ENCODE assay signal across 8 cellular contexts in the genomic region with DNA sequence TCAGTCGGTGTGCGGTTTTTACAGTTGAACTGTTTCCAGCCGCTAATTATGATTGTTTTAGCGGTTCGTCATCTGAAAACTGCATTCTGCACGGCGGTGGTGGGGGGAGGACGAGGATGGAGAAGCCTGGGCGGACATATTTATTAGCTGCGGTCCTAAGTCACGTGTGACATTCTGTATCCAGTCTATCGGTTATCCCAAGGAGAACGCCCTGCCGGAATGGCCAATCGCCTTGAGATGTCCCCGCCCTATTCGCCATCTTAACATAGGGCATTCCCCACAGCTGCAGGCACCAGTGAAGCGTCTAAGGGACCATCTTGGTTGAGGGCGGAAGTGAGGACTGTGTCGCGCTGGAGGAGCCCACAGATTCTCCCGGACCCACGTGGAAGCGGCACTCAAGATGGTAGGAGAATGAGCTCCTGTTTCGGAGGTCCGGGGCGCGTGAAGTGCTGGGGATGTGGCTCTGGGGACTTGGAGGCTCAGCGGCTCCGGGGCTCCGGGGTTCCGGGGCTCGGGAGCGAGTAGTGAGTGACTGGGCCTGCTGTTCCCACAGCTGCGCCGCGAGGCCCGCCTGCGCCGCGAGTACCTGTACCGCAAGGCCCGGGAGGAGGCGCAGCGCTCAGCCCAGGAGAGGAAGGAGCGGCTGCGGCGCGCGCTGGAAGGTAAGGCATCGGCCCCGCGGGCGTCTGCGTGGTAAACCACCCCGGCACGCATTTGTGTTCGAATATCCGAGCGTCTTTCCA. TPM values are rescaled to one million over a fixed set of nuclear protein-coding genes. Genes with fewer than 3 reads are reported as not detected.
A peak's percentile ranks its signal among the peaks of the same experiment; 100 is the strongest.
DNase-seq lines count a peak whose midpoint lies in the region; ATAC-seq lines count a peak whose summit lies in the region.

A gene with protein sequence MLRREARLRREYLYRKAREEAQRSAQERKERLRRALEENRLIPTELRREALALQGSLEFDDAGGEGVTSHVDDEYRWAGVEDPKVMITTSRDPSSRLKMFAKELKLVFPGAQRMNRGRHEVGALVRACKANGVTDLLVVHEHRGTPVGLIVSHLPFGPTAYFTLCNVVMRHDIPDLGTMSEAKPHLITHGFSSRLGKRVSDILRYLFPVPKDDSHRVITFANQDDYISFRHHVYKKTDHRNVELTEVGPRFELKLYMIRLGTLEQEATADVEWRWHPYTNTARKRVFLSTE (plus strand): TSS at position 365 of the 743 bp plus-strand sequence. CDS start 36 bp downstream, at position 401.

- peak; percentile 95 for DNase-seq in CMK (ENCODE audit: low read depth)
- peak; percentile 95 for DNase-seq in HS-5 (ENCODE audit: low read depth)
- DNase-seq in NK-92 treated with Interleukin-12 subunit alpha and Interleukin-12 subunit beta, amount 100 ng/mL, for 24 hours (lab: John Stamatoyannopoulos, UW) = peak; percentile 92
- peak; percentile 94 to 96 (median 96) for DNase-seq in effector memory CD8-positive, alpha-beta T cell
- DNase-seq in memory B cell (ENCODE audit: low spot score in 2 of 2) = peak; percentile 90 to 93
- peak; percentile 85 for DNase-seq in stimulated activated CD8-positive, alpha-beta memory T cell treated with anti-CD3 and anti-CD28 coated beads, Interleukin-12 subunit alpha, Interleukin-12 subunit beta, amount 100 ng/mL, for 4 hours (ENCODE audit: low read depth)

- no peaks in the 10 kb centered on the region for H3K27me3 Mint-ChIP-seq in effector memory CD8-positive, alpha-beta T cell
- H3K27me3 Mint-ChIP-seq in memory B cell = no peaks in the 10 kb centered on the region

- peak within 1 kb of the TSS; percentile 99 for H3K27ac Mint-ChIP-seq in effector memory CD8-positive, alpha-beta T cell
- H3K27ac Mint-ChIP-seq in memory B cell = peak within 1 kb of the TSS; percentile 99

- peaks cover 40% of the 10 kb centered on the region for H3K36me3 Mint-ChIP-seq in effector memory CD8-positive, alpha-beta T cell (ENCODE audit: insufficient read depth)
- peaks cover 39% of the 10 kb centered on the region for H3K36me3 Mint-ChIP-seq in memory B cell

- H3K4me1 Mint-ChIP-seq in effector memory CD8-positive, alpha-beta T cell (ENCODE audit: low read depth in 2 of 2) = peaks cover 24 to 33% of the 10 kb centered on the region in 2 donors
- peaks cover 33% of the 10 kb centered on the region for H3K4me1 Mint-ChIP-seq in memory B cell

- peak within 1 kb of the TSS; percentile 95 to 100 for H3K4me3 Mint-ChIP-seq in effector memory CD8-positive, alpha-beta T cell
- H3K4me3 Mint-ChIP-seq in memory B cell = peak within 1 kb of the TSS; percentile 100

- peak; percentile 85 for ATAC-seq in GM19467 (IDR thresholded peaks at IDR 0.05; ENCODE audit: unreplicated experiment)
- ATAC-seq in effector memory CD8-positive, alpha-beta T cell (replicated peaks) = peak; percentile 84
- ATAC-seq in memory B cell (ENCODE audit: low read depth) = peak; percentile 82

- POLR2A ChIA-PET in activated CD8-positive, alpha-beta memory T cell treated with anti-CD3 and anti-CD28 coated beads for 36 hours (lab: Charles Lee) = interaction anchor here (1.1 to 2.2 kb wide), 7 partner anchors 9 to 385 kb away, joined by 3 to 17 read pairs (median 9); a partner anchor contains a TSS

- no peaks in the 10 kb centered on the region for H3K9me3 Mint-ChIP-seq in effector memory CD8-positive, alpha-beta T cell
- H3K9me3 Mint-ChIP-seq in memory B cell = no peaks in the 10 kb centered on the region

- CTCF ChIA-PET in activated CD8-positive, alpha-beta memory T cell treated with anti-CD3 and anti-CD28 coated beads for 36 hours (lab: Charles Lee) = interaction anchor here (1.5 to 3.5 kb wide), 8 partner anchors 9 to 161 kb away, joined by 4 to 23 read pairs (median 10); a partner anchor contains a TSS

RNA-seq across cellular contexts. Expression of the gene that starts here (rescaled TPM):
- total RNA-seq in activated CD8-positive, alpha-beta memory T cell treated with anti-CD3 and anti-CD28 coated beads for 36 hours = 100 to 1,000 TPM; 238 to 240 TPM

Comparison
In these comparisons a context has a peak if more than half of its experiments do, and no peak if none do; other contexts are left out.
1. Peak in every context shown above with its lines: DNase-seq and ATAC-seq.